Comparison of ENCODE assay signal across 19 cellular contexts in genomic region chr11:67020949-67021348, GRCh38. TPM values are rescaled to one million over a fixed set of nuclear protein-coding genes. Genes with fewer than 3 reads are reported as not detected.
DNase-seq lines count a peak whose midpoint lies in the region; ATAC-seq, FAIRE-seq and TF ChIP-seq lines count a peak whose summit lies in the region.
"Had no signal": no experiment of that assay in that cellular context is flagged by ENCODE, and none has a peak within 500 bp of the region (broad histone marks: within the 10 kb centered on the region; RNA-seq: fewer than 3 reads in every experiment).

No MANE protein-coding gene starts in this region.

- no peak overlapping the region for H2AFZ ChIP-seq in mesenchymal stem cell (ENCODE audit: low read depth, low read length)
- H2AFZ ChIP-seq: PC-9 had no signal

- no peak overlapping the region for H3K4ac ChIP-seq in mesenchymal stem cell (ENCODE audit: low read depth in 1 of 2, low read length in 2 of 2)

- no peak overlapping the region for H2BK120ac ChIP-seq in mesenchymal stem cell (ENCODE audit: low read depth, low read length)

- no peaks in the 10 kb centered on the region for H3K9me3 ChIP-seq in mesenchymal stem cell (ENCODE audit: control insufficient read depth, low read length)
- H3K9me3 ChIP-seq: Caco-2 had no signal

- H3K4me1 Mint-ChIP-seq in activated T-helper 17 cell treated with anti-CD3 and anti-CD28 coated beads, Interleukin-2, amount 50 U/mL, for 72 hours: peaks cover 20% of the 10 kb centered on the region
- H3K4me1 Mint-ChIP-seq in stimulated activated memory B cell treated with anti-CD40 and anti-IgM and Interleukin-4, amounts not matched to agents 10 μg/mL and 1 μg/mL and 100 μg/mL, for 72 hours: peaks cover 33% of the 10 kb centered on the region

- no peak overlapping the region for H2BK15ac ChIP-seq in mesenchymal stem cell (ENCODE audit: low read depth, poor library complexity, severe bottlenecking)

- H3K4me1 ChIP-seq in mesenchymal stem cell (ENCODE audit: control insufficient read depth, insufficient read depth, low read depth, low read length): peaks cover 31% of the 10 kb centered on the region

- no peak overlapping the region for H4K8ac ChIP-seq in mesenchymal stem cell (ENCODE audit: low read length)

- H3K36me3 ChIP-seq in mesenchymal stem cell (ENCODE audit: control insufficient read depth in 1 of 2, insufficient read depth in 2 of 2, low read depth in 1 of 2, low read length in 2 of 2): no peaks in the 10 kb centered on the region

- H3K27me3 ChIP-seq in mesenchymal stem cell (ENCODE audit: control insufficient read depth in 1 of 2, insufficient read depth in 1 of 2, low read length in 2 of 2): peaks cover 0 to 38% of the 10 kb centered on the region in 2 experiments

- H3K27ac Mint-ChIP-seq in activated T-helper 17 cell treated with anti-CD3 and anti-CD28 coated beads, Interleukin-2, amount 50 U/mL, for 72 hours: no peak overlapping the region
- H3K27ac Mint-ChIP-seq in stimulated activated memory B cell treated with anti-CD40 and anti-IgM and Interleukin-4, amounts not matched to agents 10 μg/mL and 1 μg/mL and 100 μg/mL, for 72 hours: no peak overlapping the region
- H3K27ac Mint-ChIP-seq: H9 had no signal

- H4K91ac ChIP-seq in mesenchymal stem cell (ENCODE audit: low read length): no peak overlapping the region

- no peak for TF ChIP-seq POLR2A in GM12892 (IDR thresholded peaks at IDR 0.05; ENCODE audit: low read depth, low read length)

- H3K36me3 Mint-ChIP-seq in activated T-helper 17 cell treated with anti-CD3 and anti-CD28 coated beads, Interleukin-2, amount 50 U/mL, for 72 hours (ENCODE audit: low read depth): no peaks in the 10 kb centered on the region
- H3K36me3 Mint-ChIP-seq in stimulated activated memory B cell treated with anti-CD40 and anti-IgM and Interleukin-4, amounts not matched to agents 10 μg/mL and 1 μg/mL and 100 μg/mL, for 72 hours: peaks cover 5% of the 10 kb centered on the region
- H3K36me3 Mint-ChIP-seq: CD4-positive, alpha-beta memory T cell had no signal

- no peak overlapping the region for H3K18ac ChIP-seq in mesenchymal stem cell (ENCODE audit: low read depth in 1 of 2, low read length in 2 of 2)

- no peak overlapping the region for H3K27ac ChIP-seq in mesenchymal stem cell (ENCODE audit: low read length, poor library complexity, severe bottlenecking)
- H3K27ac ChIP-seq: PC-9 had no signal

- peaks cover 3% of the 10 kb centered on the region for H3K9me3 Mint-ChIP-seq in activated T-helper 17 cell treated with anti-CD3 and anti-CD28 coated beads, Interleukin-2, amount 50 U/mL, for 72 hours
- peaks cover 5% of the 10 kb centered on the region for H3K9me3 Mint-ChIP-seq in stimulated activated memory B cell treated with anti-CD40 and anti-IgM and Interleukin-4, amounts not matched to agents 10 μg/mL and 1 μg/mL and 100 μg/mL, for 72 hours

- no peak overlapping the region for H3K4me2 ChIP-seq in mesenchymal stem cell (ENCODE audit: low read length, poor library complexity, severe bottlenecking)
- H3K4me2 ChIP-seq: PC-9 had no signal

- H3K79me1 ChIP-seq in mesenchymal stem cell (replicated peaks; ENCODE audit: low read length, poor library complexity, severe bottlenecking): no peaks in the 10 kb centered on the region

- no peak overlapping the region for H3K14ac ChIP-seq in mesenchymal stem cell (ENCODE audit: low read length in 2 of 2)

- no peak overlapping the region for H2AK5ac ChIP-seq in mesenchymal stem cell (ENCODE audit: low read length, severe bottlenecking)

- ATAC-seq in activated T-helper 17 cell treated with anti-CD3 and anti-CD28 coated beads, Interleukin-2, amount 50 U/mL, for 72 hours (replicated peaks): peak; percentile 61
- peak; percentile 43 for ATAC-seq in stimulated activated memory B cell treated with anti-CD40 and anti-IgM and Interleukin-4, amounts not matched to agents 10 μg/mL and 1 μg/mL and 100 μg/mL, for 72 hours
- ATAC-seq: SK-N-SH treated with all-trans-retinoic acid at 6 μM for 48 hours had no signal

- no peak overlapping the region for H2BK12ac ChIP-seq in mesenchymal stem cell (ENCODE audit: low read length in 2 of 2)

- DNase-seq in GM12865 (ENCODE audit: low read depth) (peak; percentile 62), GM12892 (ENCODE audit: insufficient read length) (no peak), SHP77 treated with DMSO at 0.1 percent for 48 hours (lab: John Stamatoyannopoulos, UW) (no peak), ureter (ENCODE audit: low spot score) (no peak), mesenchymal stem cell (no peak)
- DNase-seq: DMS 273 treated with DMSO at 0.1 percent for 48 hours, DMS79 treated with DMSO at 0.1 percent for 48 hours, NCI-H1105, NCI-H2029 treated with DMSO at 0.1 percent for 48 hours, NCI-H226, NCI-H748 treated with DMSO at 0.1 percent for 48 hours had no signal

- no peak overlapping the region for H3K9ac ChIP-seq in mesenchymal stem cell (ENCODE audit: low read length)

- no peak overlapping the region for H3K4me3 Mint-ChIP-seq in activated T-helper 17 cell treated with anti-CD3 and anti-CD28 coated beads, Interleukin-2, amount 50 U/mL, for 72 hours
- no peak overlapping the region for H3K4me3 Mint-ChIP-seq in stimulated activated memory B cell treated with anti-CD40 and anti-IgM and Interleukin-4, amounts not matched to agents 10 μg/mL and 1 μg/mL and 100 μg/mL, for 72 hours

- 92% methylated on average over 4 of the region's 6 CpGs for WGBS in mesenchymal stem cell

- peaks cover 18% of the 10 kb centered on the region for H3K27me3 Mint-ChIP-seq in activated T-helper 17 cell treated with anti-CD3 and anti-CD28 coated beads, Interleukin-2, amount 50 U/mL, for 72 hours
- peaks cover 80% of the 10 kb centered on the region for H3K27me3 Mint-ChIP-seq in stimulated activated memory B cell treated with anti-CD40 and anti-IgM and Interleukin-4, amounts not matched to agents 10 μg/mL and 1 μg/mL and 100 μg/mL, for 72 hours

- peak; percentile 83 for FAIRE-seq in GM12892 (lab: Jason Lieb, UNC)

- TF ChIP-seq CTCF in GM12865 (IDR thresholded peaks at IDR 0.05; ENCODE audit: insufficient read depth, low read depth, low read length, missing control alignments): no peak

- no peak overlapping the region for H3K23ac ChIP-seq in mesenchymal stem cell (ENCODE audit: low read length in 2 of 2)

- no peak overlapping the region for H3K4me3 ChIP-seq in GM12865 (ENCODE audit: low read depth, low read length)
- no peak overlapping the region for H3K4me3 ChIP-seq in mesenchymal stem cell (ENCODE audit: insufficient read depth in 1 of 2, low read depth in 1 of 2, low read length in 2 of 2)
- H3K4me3 ChIP-seq: PC-9 had no signal

- no peak overlapping the region for H2BK5ac ChIP-seq in mesenchymal stem cell (ENCODE audit: low read depth, low read length, poor library complexity, severe bottlenecking)

RNA-seq across cellular contexts. Expression of gene SYT12, which starts 2.0 kb away (rescaled TPM):
- polyA plus RNA-seq in GM12892 (2012; ENCODE audit: missing spikeins): 0.30 TPM
- total RNA-seq in activated T-helper 17 cell treated with anti-CD3 and anti-CD28 coated beads, Interleukin-2, amount 50 U/mL, for 72 hours: under 1 TPM in 1 of 2 donors, not detected in 1; 0.08 TPM
- total RNA-seq in ureter: 4.8 TPM
- polyA plus RNA-seq in mesenchymal stem cell (2013, experiment 1 of 2): not detected
- not detected for polyA plus RNA-seq in mesenchymal stem cell (2013, experiment 2 of 2)
- total RNA-seq: CD4-positive, alpha-beta memory T cell had no signal
- polyA plus RNA-seq: CD4-positive, alpha-beta memory T cell had no signal

RNA-seq across cellular contexts. Expression of gene RHOD, which starts 35.7 kb away (rescaled TPM):
- 1.2 TPM for polyA plus RNA-seq in GM12892 (2012; ENCODE audit: missing spikeins)
- total RNA-seq in activated T-helper 17 cell treated with anti-CD3 and anti-CD28 coated beads, Interleukin-2, amount 50 U/mL, for 72 hours: 1 to 10 TPM in 1 of 2 donors, under 1 TPM in 1; 0.22 to 1.2 TPM
- total RNA-seq in ureter: 15.2 TPM
- polyA plus RNA-seq in mesenchymal stem cell (2013, experiment 1 of 2): 2.8 TPM
- 2.7 TPM for polyA plus RNA-seq in mesenchymal stem cell (2013, experiment 2 of 2)

RNA-seq across cellular contexts. Expression of gene C11orf86, which starts 45.8 kb away (rescaled TPM):
- polyA plus RNA-seq in GM12892 (2012; ENCODE audit: missing spikeins): not detected
- total RNA-seq in activated T-helper 17 cell treated with anti-CD3 and anti-CD28 coated beads, Interleukin-2, amount 50 U/mL, for 72 hours: not detected
- not detected for total RNA-seq in ureter
- not detected for polyA plus RNA-seq in mesenchymal stem cell (2013, experiment 1 of 2)
- polyA plus RNA-seq in mesenchymal stem cell (2013, experiment 2 of 2): not detected
- total RNA-seq: Caco-2; CD4-positive, alpha-beta memory T cell; H9; IMR-90; PC-9 had no signal
- polyA plus RNA-seq: CD4-positive, alpha-beta memory T cell; IMR-90 had no signal
